In the genomic region with DNA sequence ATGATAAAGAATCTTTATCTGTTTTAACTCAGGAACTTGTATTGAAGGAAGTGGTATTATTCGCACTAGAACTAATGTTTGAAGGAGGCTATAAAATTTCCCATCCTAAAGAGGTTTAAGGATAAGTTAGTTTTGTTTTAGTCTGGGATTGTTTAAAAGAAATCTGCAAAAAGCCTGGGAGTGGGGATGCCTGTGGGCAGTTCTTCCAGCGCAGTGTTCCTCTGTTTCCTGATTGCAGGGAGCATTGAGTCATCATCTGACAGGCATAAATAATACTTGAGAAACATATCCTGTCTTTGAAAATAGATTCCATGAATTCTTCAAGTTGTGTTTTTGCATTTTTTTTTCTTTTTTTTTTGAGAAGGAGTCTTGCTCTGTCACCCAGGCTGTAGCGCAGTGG, we compare ENCODE assay signal across 1 cellular context.
TF ChIP-seq lines count a peak whose summit lies in the region.

No MANE protein-coding gene starts in this region.

TF ChIP-seq in HCT116, 20 proteins besides CTCF, POLR2A, EP300 and RAD21 (continued from another document):
- TF ChIP-seq, protein P1, sequence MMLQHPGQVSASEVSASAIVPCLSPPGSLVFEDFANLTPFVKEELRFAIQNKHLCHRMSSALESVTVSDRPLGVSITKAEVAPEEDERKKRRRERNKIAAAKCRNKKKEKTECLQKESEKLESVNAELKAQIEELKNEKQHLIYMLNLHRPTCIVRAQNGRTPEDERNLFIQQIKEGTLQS (IDR thresholded peaks at IDR 0.05) = no peak
- TF ChIP-seq EZH2 (IDR thresholded peaks at IDR 0.05) (no peak), FOSL1 (IDR thresholded peaks at IDR 0.05; ENCODE audit: low read depth) (peak; percentile 59), CBX3 (IDR thresholded peaks at IDR 0.05; ENCODE audit: low read depth) (no peak), SIN3A (IDR thresholded peaks at IDR 0.05; ENCODE audit: low read depth) (no peak)
- TF ChIP-seq, protein P2, sequence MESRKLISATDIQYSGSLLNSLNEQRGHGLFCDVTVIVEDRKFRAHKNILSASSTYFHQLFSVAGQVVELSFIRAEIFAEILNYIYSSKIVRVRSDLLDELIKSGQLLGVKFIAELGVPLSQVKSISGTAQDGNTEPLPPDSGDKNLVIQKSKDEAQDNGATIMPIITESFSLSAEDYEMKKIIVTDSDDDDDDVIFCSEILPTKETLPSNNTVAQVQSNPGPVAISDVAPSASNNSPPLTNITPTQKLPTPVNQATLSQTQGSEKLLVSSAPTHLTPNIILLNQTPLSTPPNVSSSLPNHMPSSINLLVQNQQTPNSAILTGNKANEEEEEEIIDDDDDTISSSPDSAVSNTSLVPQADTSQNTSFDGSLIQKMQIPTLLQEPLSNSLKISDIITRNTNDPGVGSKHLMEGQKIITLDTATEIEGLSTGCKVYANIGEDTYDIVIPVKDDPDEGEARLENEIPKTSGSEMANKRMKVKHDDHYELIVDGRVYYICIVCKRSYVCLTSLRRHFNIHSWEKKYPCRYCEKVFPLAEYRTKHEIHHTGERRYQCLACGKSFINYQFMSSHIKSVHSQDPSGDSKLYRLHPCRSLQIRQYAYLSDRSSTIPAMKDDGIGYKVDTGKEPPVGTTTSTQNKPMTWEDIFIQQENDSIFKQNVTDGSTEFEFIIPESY (IDR thresholded peaks at IDR 0.05; ENCODE audit: extremely low read depth, insufficient replicate concordance, low read length) = no peak
TF ChIP-seq in HCT116: peak in this region for 4.
